ENCODE assay signal across 19 cellular contexts in genomic region chrX:146481735-146482134, GRCh38.
DNase-seq lines count a peak whose midpoint lies in the region; ATAC-seq and TF ChIP-seq lines count a peak whose summit lies in the region.
"Had no signal": no experiment of that assay in that cellular context is flagged by ENCODE, and none has a peak within 500 bp of the region (broad histone marks: within the 10 kb centered on the region; RNA-seq: fewer than 3 reads in every experiment).

No MANE protein-coding gene starts in this region.

- H3K27ac ChIP-seq in C4-2B (no peak overlapping the region), endodermal cell (ENCODE audit: low read depth, low read length) (no peak overlapping the region)

- WGBS in endodermal cell (ENCODE audit: insufficient coverage in 1 of 2, insufficient read length in 1 of 2), 2 experiments = 71 to 88% methylated on average over 1 to 5 of the region's 5 CpGs

- H3K4me3 Mint-ChIP-seq in endodermal cell (no peak overlapping the region), progenitor cell of endocrine pancreas (ENCODE audit: low read depth) (no peak overlapping the region)
- no peak overlapping the region for H3K4me3 Mint-ChIP-seq in naive thymus-derived CD8-positive, alpha-beta T cell
- H3K4me3 Mint-ChIP-seq: B cell had no signal

- H3K36me3 ChIP-seq in endodermal cell (ENCODE audit: control insufficient read depth, insufficient read depth, low read length) (no peaks in the 10 kb centered on the region), HAP-1 (replicated peaks) (no peaks in the 10 kb centered on the region)

- in situ Hi-C loops in HAP-1 (cut with MboI; ENCODE audit: low sequenced_read_pairs) = no loop called here

- DNase-seq in DMS 273 (lab: John Stamatoyannopoulos, UW; ENCODE audit: unreplicated experiment) (peak; percentile 8), DMS 273 treated with DMSO at 0.1 percent for 48 hours (lab: John Stamatoyannopoulos, UW) (no peak), HT-29 (ENCODE audit: low spot score) (peak; percentile 24), endodermal cell (peak; percentile 46), progenitor cell of endocrine pancreas (ENCODE audit: low spot score, unreplicated experiment) (no peak), HAP-1 (ENCODE audit: low spot score in 2 of 2) (no peak)
- no peak for DNase-seq in naive thymus-derived CD8-positive, alpha-beta T cell
- DNase-seq: DND-41; KG1; NCI-H1694; NCI-H2081; NCI-H69; NK-92 treated with Interleukin-12 subunit alpha and Interleukin-12 subunit beta, amount 100 ng/mL, for 24 hours; SIG-M5 had no signal

- no peak overlapping the region for H3K9ac ChIP-seq in endodermal cell (ENCODE audit: extremely low read depth, low read length, poor library complexity, severe bottlenecking)

- TF ChIP-seq CTCF in C4-2B (conservative IDR thresholded peaks at IDR 0.05) (peak; percentile 33), endodermal cell (conservative IDR thresholded peaks at IDR 0.05) (peak; percentile 24), progenitor cell of endocrine pancreas (IDR thresholded peaks at IDR 0.05; ENCODE audit: unreplicated experiment) (no peak)

- H3K9me3 ChIP-seq in endodermal cell (ENCODE audit: control insufficient read depth, low read length) (peaks cover 15% of the 10 kb centered on the region), HAP-1 (no peaks in the 10 kb centered on the region)

- no peak for ATAC-seq in naive thymus-derived CD8-positive, alpha-beta T cell
- ATAC-seq: HCT116, Panc1, SK-N-SH treated with all-trans-retinoic acid at 6 μM for 48 hours had no signal

- H3K4me1 Mint-ChIP-seq in endodermal cell (no peaks in the 10 kb centered on the region), progenitor cell of endocrine pancreas (ENCODE audit: low read depth) (no peaks in the 10 kb centered on the region)
- H3K4me1 Mint-ChIP-seq in naive thymus-derived CD8-positive, alpha-beta T cell = no peaks in the 10 kb centered on the region
- H3K4me1 Mint-ChIP-seq: B cell had no signal

- H3K27me3 Mint-ChIP-seq in endodermal cell (ENCODE audit: insufficient read depth) (no peaks in the 10 kb centered on the region), progenitor cell of endocrine pancreas (no peaks in the 10 kb centered on the region)
- H3K27me3 Mint-ChIP-seq in naive thymus-derived CD8-positive, alpha-beta T cell = no peaks in the 10 kb centered on the region
- H3K27me3 Mint-ChIP-seq: B cell had no signal

- no peaks in the 10 kb centered on the region for H3K36me3 Mint-ChIP-seq in endodermal cell (ENCODE audit: low read depth)
- H3K36me3 Mint-ChIP-seq in progenitor cell of endocrine pancreas (ENCODE audit: insufficient read depth) = no peaks in the 10 kb centered on the region
- H3K36me3 Mint-ChIP-seq in naive thymus-derived CD8-positive, alpha-beta T cell = peaks cover 0 to 9% (median 0%) of the 10 kb centered on the region in 3 donors

- H3K27me3 ChIP-seq in endodermal cell (ENCODE audit: control insufficient read depth, insufficient read depth, low read length, poor library complexity, severe bottlenecking) (no peaks in the 10 kb centered on the region), HAP-1 (ENCODE audit: low read depth) (no peaks in the 10 kb centered on the region)

- H3K4me3 ChIP-seq in endodermal cell (ENCODE audit: low read length) = no peak overlapping the region
- no peak overlapping the region for H3K4me3 ChIP-seq in HAP-1

- H3K9me3 Mint-ChIP-seq in endodermal cell (peaks cover 40% of the 10 kb centered on the region), progenitor cell of endocrine pancreas (ENCODE audit: low read depth) (peaks cover 43% of the 10 kb centered on the region)
- peaks cover 0 to 11% (median 4%) of the 10 kb centered on the region in 9 donors for H3K9me3 Mint-ChIP-seq in naive thymus-derived CD8-positive, alpha-beta T cell

- H3K4me1 ChIP-seq in endodermal cell (ENCODE audit: control insufficient read depth, insufficient read depth, low read length) = no peaks in the 10 kb centered on the region
- no peaks in the 10 kb centered on the region for H3K4me1 ChIP-seq in HAP-1

- POLR2A ChIA-PET in naive thymus-derived CD8-positive, alpha-beta T cell (lab: Charles Lee) = no interaction called here

- no peak overlapping the region for H3K27ac Mint-ChIP-seq in endodermal cell
- H3K27ac Mint-ChIP-seq in progenitor cell of endocrine pancreas = no peak overlapping the region
- no peak overlapping the region for H3K27ac Mint-ChIP-seq in naive thymus-derived CD8-positive, alpha-beta T cell
- H3K27ac Mint-ChIP-seq: B cell had no signal

Comparison
In these comparisons a context has a peak if more than half of its experiments do, and no peak if none do; other contexts are left out.
1. DNase-seq: peak in DMS 273 (single experiment), HT-29 (single experiment) and endodermal cell (single experiment); none in DMS 273 treated with DMSO at 0.1 percent for 48 hours (single experiment), progenitor cell of endocrine pancreas (single experiment), HAP-1 (0 of 2) and naive thymus-derived CD8-positive, alpha-beta T cell (0 of 10).